18 cellular contexts compared by ENCODE assay signal in genomic region chr15:69562097-69562496, GRCh38.
"Had no signal": no experiment of that assay in that cellular context is flagged by ENCODE, and none has a peak within 500 bp of the region (broad histone marks: within the 10 kb centered on the region; RNA-seq: fewer than 3 reads in every experiment).

No MANE protein-coding gene starts in this region.

- H3K4me1 ChIP-seq: left lung, suprapubic skin, upper lobe of right lung had no signal

- DNase-seq: activated CD4-positive, CD25-positive, alpha-beta regulatory T cell treated with anti-CD3 and anti-CD28 coated beads, Interleukin-2, amount 50 U/mL, for 72 hours; activated naive CD4-positive, alpha-beta T cell treated with Interleukin-2 at 50 U/mL for 16 hours; activated naive CD8-positive, alpha-beta T cell treated with anti-CD3 and anti-CD28 coated beads, Interleukin-2, amount 50 U/mL, for 24 hours; activated T-cell treated with anti-CD3 and anti-CD28 coated beads for 4 hours; aorta; foreskin melanocyte; head of caudate nucleus; left lung; nucleus accumbens; right cardiac atrium; stimulated activated CD4-positive, alpha-beta T cell treated with anti-CD3 and anti-CD28 coated beads, Interleukin-4, amount 100 ng/mL, for 24 hours; stimulated activated CD8-positive, alpha-beta memory T cell treated with anti-CD3 and anti-CD28 coated beads, Interleukin-4, amount 100 ng/mL, for 48 hours; stimulated activated naive CD8-positive, alpha-beta T cell treated with anti-CD3 and anti-CD28 coated beads, Interleukin-15, Interleukin-2, amounts not matched to agents 100 U/mL and 50 U/mL, for 24 hours; T-helper 1 cell; T1000; upper lobe of right lung had no signal

- H3K27ac ChIP-seq: epithelial cell of prostate, left lung, suprapubic skin, upper lobe of right lung had no signal

- H3K4me3 ChIP-seq: left lung, suprapubic skin, upper lobe of right lung had no signal

- H3K27me3 ChIP-seq: left lung, upper lobe of right lung had no signal

- H3K9me3 ChIP-seq: left lung, suprapubic skin, upper lobe of right lung had no signal

- H3K36me3 ChIP-seq: left lung, suprapubic skin, upper lobe of right lung had no signal
